ENCODE assay signal across 8 cellular contexts in genomic region chr11:1458340-1459218, GRCh38. TPM values are rescaled to one million over a fixed set of nuclear protein-coding genes. Genes with fewer than 3 reads are reported as not detected.
DNase-seq lines count a peak whose midpoint lies in the region; ATAC-seq, FAIRE-seq and TF ChIP-seq lines count a peak whose summit lies in the region.

No MANE protein-coding gene starts in this region.

- peak; percentile 20 for TF ChIP-seq CTCF in DND-41 (IDR thresholded peaks at IDR 0.05; ENCODE audit: borderline replicate concordance, extremely low read depth, low read length, poor library complexity, severe bottlenecking)
- peak; percentile 5 to 53 for TF ChIP-seq CTCF in endothelial cell of umbilical vein (IDR thresholded peaks at IDR 0.05; ENCODE audit: extremely low read depth in 1 of 2, insufficient read depth in 1 of 2, low read depth in 1 of 2, low read length in 2 of 2)
- TF ChIP-seq CTCF in neural crest cell (conservative IDR thresholded peaks at IDR 0.05) = peak; percentile 36

- no peaks in the 10 kb centered on the region for H3K36me3 Mint-ChIP-seq in neural crest cell (ENCODE audit: low read depth)

- H3K4me3 ChIP-seq in DND-41 (ENCODE audit: low read depth in 1 of 2, low read length in 2 of 2) (no peak overlapping the region), endothelial cell of umbilical vein (replicated peaks in 1 of 3; ENCODE audit: insufficient read depth in 1 of 3, low read depth in 1 of 3, low read length in 3 of 3) (no peak overlapping the region)

- FAIRE-seq in endothelial cell of umbilical vein (lab: Jason Lieb, UNC) (no peak), H54 (lab: Jason Lieb, UNC) (no peak)

- no peaks in the 10 kb centered on the region for H3K4me1 Mint-ChIP-seq in neural crest cell

- H3K4me2 ChIP-seq in DND-41 (ENCODE audit: insufficient read depth, low read length) (no peak overlapping the region), endothelial cell of umbilical vein (ENCODE audit: insufficient read depth, low read length) (no peak overlapping the region)

- POLR2A ChIA-PET in endothelial cell of umbilical vein (lab: Charles Lee) = no interaction called here

- H3K9me3 Mint-ChIP-seq in neural crest cell = no peaks in the 10 kb centered on the region

- DNase-seq in DND-41 = no peak
- DNase-seq in NCI-H2227 treated with DMSO at 0.1 percent for 48 hours (lab: John Stamatoyannopoulos, UW) = peak; percentile 4
- no peak for DNase-seq in endothelial cell of umbilical vein (ENCODE audit: low read depth, low spot score)
- DNase-seq in neural crest cell (ENCODE audit: low read depth, low spot score) = no peak
- no peak for DNase-seq in H54 (ENCODE audit: insufficient read length, low spot score)
- DNase-seq in occipital lobe (lab: John Stamatoyannopoulos, UW) = no peak
- DNase-seq in AG08395 (ENCODE audit: low spot score) = no peak
- no peak for DNase-seq in mesenteric fat pad (ENCODE audit: low spot score)

- H3K27ac Mint-ChIP-seq in neural crest cell (ENCODE audit: unreplicated experiment) = no peak overlapping the region

- H3K9ac ChIP-seq in DND-41 (ENCODE audit: low read depth, low read length) (no peak overlapping the region), endothelial cell of umbilical vein (replicated peaks; ENCODE audit: extremely low read depth, insufficient read depth, low read length) (no peak overlapping the region)

- H3K9me3 ChIP-seq in DND-41 (ENCODE audit: insufficient read depth, low read length, severe bottlenecking) (no peaks in the 10 kb centered on the region), endothelial cell of umbilical vein (replicated peaks; ENCODE audit: control insufficient read depth, insufficient read depth, low read length) (no peaks in the 10 kb centered on the region)

- H3K36me3 ChIP-seq in DND-41 (ENCODE audit: insufficient read depth, low read length) = no peaks in the 10 kb centered on the region
- H3K36me3 ChIP-seq in endothelial cell of umbilical vein (ENCODE audit: control insufficient read depth in 2 of 2, extremely low read depth in 1 of 2, insufficient read depth in 2 of 2, low read length in 2 of 2) = no peaks in the 10 kb centered on the region

- no peak for ATAC-seq in DND-41 (ENCODE audit: insufficient read depth, low read depth)

- H3K79me2 ChIP-seq in DND-41 (ENCODE audit: insufficient read depth, low read length) = no peaks in the 10 kb centered on the region
- no peaks in the 10 kb centered on the region for H3K79me2 ChIP-seq in endothelial cell of umbilical vein (ENCODE audit: control insufficient read depth, insufficient read depth, low read length)

- no peak overlapping the region for H2AFZ ChIP-seq in DND-41 (ENCODE audit: low read depth, low read length)
- no peak overlapping the region for H2AFZ ChIP-seq in endothelial cell of umbilical vein (ENCODE audit: low read depth, low read length)

- CTCF ChIA-PET in endothelial cell of umbilical vein (lab: Charles Lee) = interaction anchor here (0.6 to 1.3 kb wide), 3 partner anchors 35 to 116 kb away, joined by 3 to 6 read pairs (median 3); no protein-coding TSS in a partner anchor

- no peak overlapping the region for H3K4me3 Mint-ChIP-seq in neural crest cell

- dilution Hi-C loops in endothelial cell of umbilical vein (cut with MboI; ENCODE audit: extremely low pct_ligation_motif_present, low sequenced_read_pairs) = no loop called here

- no peaks in the 10 kb centered on the region for H3K4me1 ChIP-seq in DND-41 (ENCODE audit: insufficient read depth, low read length)
- no peaks in the 10 kb centered on the region for H3K4me1 ChIP-seq in endothelial cell of umbilical vein (ENCODE audit: control insufficient read depth, extremely low read depth, insufficient read depth, low read length)

- H3K27me3 ChIP-seq in DND-41 (ENCODE audit: insufficient read depth, low read length, poor library complexity) (no peaks in the 10 kb centered on the region), endothelial cell of umbilical vein (ENCODE audit: control insufficient read depth in 2 of 2, insufficient read depth in 2 of 2, low read length in 2 of 2) (no peaks in the 10 kb centered on the region)

- BruUV-seq in endothelial cell of umbilical vein (replicated peaks; lab: Mats Ljungman, UMichigan) = no TSS peak

- TF ChIP-seq POLR2A in endothelial cell of umbilical vein (IDR thresholded peaks at IDR 0.05; ENCODE audit: low read depth, low read length) (no peak), H54 (IDR thresholded peaks at IDR 0.05; ENCODE audit: low read depth, low read length) (no peak)

- H3K9me1 ChIP-seq in endothelial cell of umbilical vein (replicated peaks; ENCODE audit: control insufficient read depth, extremely low read depth, insufficient read depth, low read length) = no peaks in the 10 kb centered on the region

- H4K20me1 ChIP-seq in DND-41 (ENCODE audit: insufficient read depth, low read length) (peaks cover 22% of the 10 kb centered on the region), endothelial cell of umbilical vein (replicated peaks; ENCODE audit: control insufficient read depth, extremely low read depth, insufficient read depth, low read length) (no peaks in the 10 kb centered on the region)

- intact Hi-C loops in endothelial cell of umbilical vein (cut with micrococcal nuclease) = loop anchor here (1.0 kb wide), 1 partner anchor 57 kb away; no protein-coding TSS in a partner anchor

- H3K27ac ChIP-seq in DND-41 (ENCODE audit: low read length) = no peak overlapping the region
- H3K27ac ChIP-seq in endothelial cell of umbilical vein (ENCODE audit: insufficient read depth, low read depth, low read length) = no peak overlapping the region

- no peaks in the 10 kb centered on the region for H3K27me3 Mint-ChIP-seq in neural crest cell (ENCODE audit: low read depth)

TF ChIP-seq in endothelial cell of umbilical vein, 7 proteins besides CTCF, POLR2A, EP300 and RAD21:
- TF ChIP-seq POLR2AphosphoS5 (IDR thresholded peaks at IDR 0.05; ENCODE audit: insufficient read depth, low read depth, low read length) = no peak
- no peak for TF ChIP-seq EZH2 (IDR thresholded peaks at IDR 0.05; ENCODE audit: borderline replicate concordance, low read depth, low read length, severe bottlenecking)
- no peak for TF ChIP-seq JUN (IDR thresholded peaks at IDR 0.05; ENCODE audit: borderline replicate concordance, insufficient read depth, insufficient read length, low read depth)
- TF ChIP-seq FOS (IDR thresholded peaks at IDR 0.05; ENCODE audit: borderline replicate concordance, insufficient read depth, low read length) = no peak
- TF ChIP-seq GATA2 (IDR thresholded peaks at IDR 0.05; ENCODE audit: insufficient read depth, insufficient read length, low read depth, low read length) = no peak
- TF ChIP-seq, protein P1, sequence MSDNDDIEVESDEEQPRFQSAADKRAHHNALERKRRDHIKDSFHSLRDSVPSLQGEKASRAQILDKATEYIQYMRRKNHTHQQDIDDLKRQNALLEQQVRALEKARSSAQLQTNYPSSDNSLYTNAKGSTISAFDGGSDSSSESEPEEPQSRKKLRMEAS (IDR thresholded peaks at IDR 0.05; ENCODE audit: insufficient read depth, insufficient read length) = no peak
- no peak for TF ChIP-seq MYC (IDR thresholded peaks at IDR 0.05; ENCODE audit: low read depth, low read length)
TF ChIP-seq in endothelial cell of umbilical vein: peak in this region for 0.

RNA-seq across cellular contexts. Expression of gene MOB2, which starts 28.0 kb away (rescaled TPM):
- total RNA-seq in endothelial cell of umbilical vein = 38.2 and 39.0 TPM in 2 replicates
- polyA plus RNA-seq in endothelial cell of umbilical vein = 50.6 and 54.9 TPM in 2 replicates
- 42.4 and 57.3 TPM in 2 replicates for polyA plus RNA-seq in endothelial cell of umbilical vein (2011; cell fraction: cytosol; rRNA removed)
- polyA plus RNA-seq in endothelial cell of umbilical vein (2011; cell fraction: nucleus; rRNA removed) = 64.3 and 74.2 TPM in 2 replicates
- 40.8 and 46.2 TPM in 2 replicates for polyA plus RNA-seq in endothelial cell of umbilical vein (2012)
- 39.7 and 40.3 TPM in 2 replicates for polyA minus RNA-seq in endothelial cell of umbilical vein
- 14.3 TPM for polyA minus RNA-seq in endothelial cell of umbilical vein (2011; cell fraction: cytosol; rRNA and poly(A)+ RNA removed)
- 13.1 and 24.0 TPM in 2 replicates for polyA minus RNA-seq in endothelial cell of umbilical vein (2011; cell fraction: nucleus; rRNA and poly(A)+ RNA removed)
- 17.3 and 19.3 TPM in 2 replicates for total RNA-seq in neural crest cell
- total RNA-seq in occipital lobe = 13.7 TPM
- 39.8 TPM for total RNA-seq in mesenteric fat pad
